1 cellular context compared by ENCODE assay signal in genomic region chr6:169722362-169723199, GRCh38.
TF ChIP-seq lines count a peak whose summit lies in the region.

No MANE protein-coding gene starts in this region.

TF ChIP-seq in HEK293, 187 proteins besides CTCF, POLR2A, EP300 and RAD21 (continued from another document and continues in another):
- TF ChIP-seq ZNF24 (tag by site-specific recombination; IDR thresholded peaks at IDR 0.05) (no peak), ZNF654 (tag by site-specific recombination; IDR thresholded peaks at IDR 0.05; ENCODE audit: low read depth) (no peak), ZSCAN23 (tag by site-specific recombination; IDR thresholded peaks at IDR 0.05) (no peak), GLI4 (tag by site-specific recombination; IDR thresholded peaks at IDR 0.05) (no peak), REPIN1 (tag by site-specific recombination; IDR thresholded peaks at IDR 0.05; ENCODE audit: low read depth) (no peak), ZNF596 (tag by site-specific recombination; IDR thresholded peaks at IDR 0.05) (no peak), KLF7 (tag by site-specific recombination; IDR thresholded peaks at IDR 0.05; ENCODE audit: borderline replicate concordance) (no peak), ZNF174 (tag by site-specific recombination; IDR thresholded peaks at IDR 0.05) (no peak), ZNF518A (tag by site-specific recombination; conservative IDR thresholded peaks at IDR 0.05; ENCODE audit: low read depth) (no peak), IKZF3 (tag by site-specific recombination; IDR thresholded peaks at IDR 0.05) (0 out of 2 replicates have a peak, but pooled peaks have one; percentile 29), ZNF335 (tag by site-specific recombination; conservative IDR thresholded peaks at IDR 0.05) (no peak), ZNF391 (tag by site-specific recombination; IDR thresholded peaks at IDR 0.05; ENCODE audit: borderline replicate concordance, low read depth) (no peak), MYNN (tag by site-specific recombination; IDR thresholded peaks at IDR 0.05; ENCODE audit: borderline replicate concordance) (no peak), ZNF426 (tag by site-specific recombination; IDR thresholded peaks at IDR 0.05) (no peak), ZBTB10 (tag by site-specific recombination; IDR thresholded peaks at IDR 0.05) (no peak), ZNF354C (tag by site-specific recombination; IDR thresholded peaks at IDR 0.05; ENCODE audit: borderline replicate concordance, low read depth) (no peak), YY1 (tag by site-specific recombination; IDR thresholded peaks at IDR 0.05) (no peak), ZBTB48 (tag by site-specific recombination; IDR thresholded peaks at IDR 0.05) (no peak), ZSCAN30 (tag by site-specific recombination; IDR thresholded peaks at IDR 0.05) (no peak), ZNF664 (tag by site-specific recombination; IDR thresholded peaks at IDR 0.05) (peak; percentile 48; the same call in 1 of the 2 replicates), ZFP3 (tag by site-specific recombination; IDR thresholded peaks at IDR 0.05; ENCODE audit: low read depth) (no peak), OSR2 (tag by site-specific recombination; IDR thresholded peaks at IDR 0.05) (peak; percentile 54; the same call in 1 of the 2 replicates), PBX3 (CRISPR knock-in tag; IDR thresholded peaks at IDR 0.05) (no peak), HOXD13 (CRISPR knock-in tag; IDR thresholded peaks at IDR 0.05; ENCODE audit: borderline replicate concordance) (no peak), ZBTB20 (tag by site-specific recombination; IDR thresholded peaks at IDR 0.05) (peak; percentile 28; the same call in 1 of the 2 replicates), GLI2 (tag by site-specific recombination; IDR thresholded peaks at IDR 0.05; ENCODE audit: borderline replicate concordance, low read depth) (no peak), ZNF26 (tag by site-specific recombination; IDR thresholded peaks at IDR 0.05) (no peak), KLF9 (tag by site-specific recombination; IDR thresholded peaks at IDR 0.05; ENCODE audit: low read depth) (no peak), ZNF677 (tag by site-specific recombination; IDR thresholded peaks at IDR 0.05) (no peak), HOXC10 (CRISPR knock-in tag; IDR thresholded peaks at IDR 0.05) (no peak), ZXDB (tag by site-specific recombination; IDR thresholded peaks at IDR 0.05) (peak; percentile 74), YY2 (tag by site-specific recombination; IDR thresholded peaks at IDR 0.05) (no peak), ZNF560 (tag by site-specific recombination; IDR thresholded peaks at IDR 0.05; ENCODE audit: borderline replicate concordance) (no peak), ZBTB1 (tag by site-specific recombination; IDR thresholded peaks at IDR 0.05) (no peak), ZNF529 (tag by site-specific recombination; IDR thresholded peaks at IDR 0.05; ENCODE audit: insufficient replicate concordance) (no peak), ZBTB17 (tag by site-specific recombination; IDR thresholded peaks at IDR 0.05) (peak; percentile 50), ZNF776 (tag by site-specific recombination; IDR thresholded peaks at IDR 0.05; ENCODE audit: borderline replicate concordance) (no peak), ZNF2 (tag by site-specific recombination; IDR thresholded peaks at IDR 0.05) (no peak), ZNF223 (tag by site-specific recombination; IDR thresholded peaks at IDR 0.05) (no peak), ZNF580 (tag by site-specific recombination; IDR thresholded peaks at IDR 0.05) (no peak), ZNF211 (tag by site-specific recombination; IDR thresholded peaks at IDR 0.05; ENCODE audit: low read depth) (no peak), ZNF280D (tag by site-specific recombination; IDR thresholded peaks at IDR 0.05) (no peak), BCL11A (tag by site-specific recombination; IDR thresholded peaks at IDR 0.05; ENCODE audit: low read depth) (no peak), ZNF658 (tag by site-specific recombination; IDR thresholded peaks at IDR 0.05) (no peak), ZNF501 (tag by site-specific recombination; IDR thresholded peaks at IDR 0.05) (no peak), ZBTB49 (tag by site-specific recombination; IDR thresholded peaks at IDR 0.05; ENCODE audit: low read depth) (no peak), ZSCAN4 (tag by site-specific recombination; IDR thresholded peaks at IDR 0.05) (no peak), ZNF169 (tag by site-specific recombination; IDR thresholded peaks at IDR 0.05) (no peak), KLF1 (tag by site-specific recombination; IDR thresholded peaks at IDR 0.05) (no peak), ZBTB8A (tag by site-specific recombination; IDR thresholded peaks at IDR 0.05) (peak; percentile 12), KLF10 (tag by site-specific recombination; IDR thresholded peaks at IDR 0.05) (peak; percentile 57), ZNF76 (tag by site-specific recombination; IDR thresholded peaks at IDR 0.05; ENCODE audit: borderline replicate concordance, low read depth) (no peak)
